ENCODE assay signal across 1 cellular context in the genomic region with DNA sequence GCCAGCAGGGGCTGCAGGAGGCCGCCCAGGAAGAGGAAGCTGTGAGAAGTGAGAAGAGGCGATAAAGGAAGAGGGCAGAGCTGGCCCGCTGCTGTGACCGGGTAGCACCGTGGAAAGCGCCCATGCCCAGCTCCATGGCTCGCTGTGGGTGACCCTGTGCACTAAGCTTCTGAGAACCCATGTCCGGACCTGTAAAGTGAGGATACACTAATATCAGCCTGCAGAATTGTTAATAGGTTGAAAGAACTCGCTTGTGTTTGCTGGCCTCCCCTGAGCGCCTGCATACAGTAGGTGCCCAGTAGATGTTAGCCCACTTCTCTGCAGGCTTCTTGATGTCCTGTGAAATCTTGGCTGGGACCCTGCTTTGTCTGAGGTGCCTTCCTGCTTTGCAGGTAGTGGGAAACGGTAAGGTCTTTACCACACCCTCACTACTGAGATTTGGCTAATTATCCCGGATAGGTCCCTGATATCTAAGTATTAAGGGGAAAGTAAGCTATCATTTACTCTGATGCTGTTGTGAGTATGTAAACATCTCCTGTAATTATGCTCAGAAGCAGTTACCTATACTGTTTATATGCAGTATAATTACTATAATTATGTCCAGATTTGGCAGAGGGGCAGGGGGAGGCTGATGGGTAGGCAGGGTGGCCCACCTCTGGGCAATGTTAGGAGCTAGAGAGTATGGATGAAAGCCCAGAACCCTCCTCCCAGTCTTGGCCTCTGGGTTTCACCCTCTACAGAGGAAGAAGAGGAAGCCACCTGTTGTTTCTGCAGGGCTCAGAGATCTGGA.
TF ChIP-seq lines count a peak whose summit lies in the region.

No MANE protein-coding gene starts in this region.

TF ChIP-seq in HCT116, 20 proteins besides CTCF, POLR2A, EP300 and RAD21 (continued from another document):
- TF ChIP-seq, protein P1, sequence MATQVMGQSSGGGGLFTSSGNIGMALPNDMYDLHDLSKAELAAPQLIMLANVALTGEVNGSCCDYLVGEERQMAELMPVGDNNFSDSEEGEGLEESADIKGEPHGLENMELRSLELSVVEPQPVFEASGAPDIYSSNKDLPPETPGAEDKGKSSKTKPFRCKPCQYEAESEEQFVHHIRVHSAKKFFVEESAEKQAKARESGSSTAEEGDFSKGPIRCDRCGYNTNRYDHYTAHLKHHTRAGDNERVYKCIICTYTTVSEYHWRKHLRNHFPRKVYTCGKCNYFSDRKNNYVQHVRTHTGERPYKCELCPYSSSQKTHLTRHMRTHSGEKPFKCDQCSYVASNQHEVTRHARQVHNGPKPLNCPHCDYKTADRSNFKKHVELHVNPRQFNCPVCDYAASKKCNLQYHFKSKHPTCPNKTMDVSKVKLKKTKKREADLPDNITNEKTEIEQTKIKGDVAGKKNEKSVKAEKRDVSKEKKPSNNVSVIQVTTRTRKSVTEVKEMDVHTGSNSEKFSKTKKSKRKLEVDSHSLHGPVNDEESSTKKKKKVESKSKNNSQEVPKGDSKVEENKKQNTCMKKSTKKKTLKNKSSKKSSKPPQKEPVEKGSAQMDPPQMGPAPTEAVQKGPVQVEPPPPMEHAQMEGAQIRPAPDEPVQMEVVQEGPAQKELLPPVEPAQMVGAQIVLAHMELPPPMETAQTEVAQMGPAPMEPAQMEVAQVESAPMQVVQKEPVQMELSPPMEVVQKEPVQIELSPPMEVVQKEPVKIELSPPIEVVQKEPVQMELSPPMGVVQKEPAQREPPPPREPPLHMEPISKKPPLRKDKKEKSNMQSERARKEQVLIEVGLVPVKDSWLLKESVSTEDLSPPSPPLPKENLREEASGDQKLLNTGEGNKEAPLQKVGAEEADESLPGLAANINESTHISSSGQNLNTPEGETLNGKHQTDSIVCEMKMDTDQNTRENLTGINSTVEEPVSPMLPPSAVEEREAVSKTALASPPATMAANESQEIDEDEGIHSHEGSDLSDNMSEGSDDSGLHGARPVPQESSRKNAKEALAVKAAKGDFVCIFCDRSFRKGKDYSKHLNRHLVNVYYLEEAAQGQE (IDR thresholded peaks at IDR 0.05; ENCODE audit: low read depth) = no peak
